In genomic region chr13:38686635-38687245, GRCh38 we compare ENCODE assay signal across 8 cellular contexts. TPM values are rescaled to one million over a fixed set of nuclear protein-coding genes. Genes with fewer than 3 reads are reported as not detected.
DNase-seq lines count a peak whose midpoint lies in the region; ATAC-seq and TF ChIP-seq lines count a peak whose summit lies in the region.

Gene FREM2 (plus strand): TSS chr13:38687077. CDS start chr13:38687345, 268 bp downstream.

- no peak within 1 kb of the TSS for H3K27ac ChIP-seq in ACC112 (ENCODE audit: low read depth, low read length)
- H3K27ac ChIP-seq in HUES64 (ENCODE audit: low read depth, low read length): peak within 1 kb of the TSS; percentile 20; the same call in 1 of the 2 replicates
- no peak within 1 kb of the TSS for H3K27ac ChIP-seq in osteoblast (ENCODE audit: low read depth, low read length)

- DNase-seq in SHP77 treated with DMSO at 0.1 percent for 48 hours (lab: John Stamatoyannopoulos, UW): peak; percentile 64
- peak; percentile 71 for DNase-seq in glomerular visceral epithelial cell (ENCODE audit: extremely low spot score)
- peak; percentile 37 for DNase-seq in osteoblast (ENCODE audit: insufficient read length, low spot score, missing footprints)

- peak within 1 kb of the TSS; percentile 38; the same call in 1 of the 2 replicates for H3K9ac ChIP-seq in HUES64 (ENCODE audit: low read depth, low read length)

- TF ChIP-seq CTCF in osteoblast (IDR thresholded peaks at IDR 0.05; ENCODE audit: extremely low read depth, low read depth, low read length): no peak

- H3K4me3 ChIP-seq in ACC112 (ENCODE audit: low read depth, low read length): peak within 1 kb of the TSS; percentile 65
- peak within 1 kb of the TSS; percentile 70 for H3K4me3 ChIP-seq in HUES64 (ENCODE audit: low read length)
- no peak within 1 kb of the TSS for H3K4me3 ChIP-seq in osteoblast (ENCODE audit: insufficient read depth, low read length)

- no peaks in the 10 kb centered on the region for H3K9me3 ChIP-seq in HUES64 (ENCODE audit: insufficient read depth, low read depth, low read length)
- H3K9me3 ChIP-seq in osteoblast (ENCODE audit: low read depth, low read length): no peaks in the 10 kb centered on the region

- H3K79me2 ChIP-seq in ACC112 (ENCODE audit: control insufficient read depth, insufficient read depth, low read length, unreplicated experiment): no peaks in the 10 kb centered on the region
- no peaks in the 10 kb centered on the region for H3K79me2 ChIP-seq in osteoblast (ENCODE audit: insufficient read depth, low read length)

- ATAC-seq in GM18907 (IDR thresholded peaks at IDR 0.05; ENCODE audit: unreplicated experiment) (no peak), HG03095 (IDR thresholded peaks at IDR 0.05; ENCODE audit: unreplicated experiment) (no peak), GM19467 (IDR thresholded peaks at IDR 0.05; ENCODE audit: unreplicated experiment) (no peak)

- H3K27me3 ChIP-seq in ACC112 (ENCODE audit: insufficient read depth, low read length): peaks cover 90% of the 10 kb centered on the region
- H3K27me3 ChIP-seq in HUES64 (ENCODE audit: insufficient read depth, low read length): peaks cover 19% of the 10 kb centered on the region
- peaks cover 18% of the 10 kb centered on the region for H3K27me3 ChIP-seq in osteoblast (ENCODE audit: insufficient read depth, low read length)

- H3K4me1 ChIP-seq in ACC112 (ENCODE audit: control insufficient read depth, insufficient read depth, low read length, unreplicated experiment): peaks cover 6% of the 10 kb centered on the region
- no peaks in the 10 kb centered on the region for H3K4me1 ChIP-seq in HUES64 (ENCODE audit: insufficient read depth, low read length)
- H3K4me1 ChIP-seq in osteoblast (ENCODE audit: insufficient read depth, low read length): no peaks in the 10 kb centered on the region

- no peaks in the 10 kb centered on the region for H3K36me3 ChIP-seq in ACC112 (ENCODE audit: insufficient read depth, low read length)
- H3K36me3 ChIP-seq in HUES64 (ENCODE audit: insufficient read depth, low read length): peaks cover 22% of the 10 kb centered on the region
- H3K36me3 ChIP-seq in osteoblast (ENCODE audit: insufficient read depth, low read length): no peaks in the 10 kb centered on the region

- peak within 1 kb of the TSS; percentile 39 for H3K4me2 ChIP-seq in osteoblast (ENCODE audit: insufficient read depth, low read length)

- H4K20me1 ChIP-seq in osteoblast (ENCODE audit: insufficient read depth, low read length): no peaks in the 10 kb centered on the region

- WGBS in HUES64: under 1% methylated on average over 35 of the region's 37 CpGs

- H2AFZ ChIP-seq in ACC112 (ENCODE audit: low read length, unreplicated experiment) (peak within 1 kb of the TSS; percentile 23), osteoblast (ENCODE audit: low read length) (no peak within 1 kb of the TSS)

RNA-seq across cellular contexts. Expression of gene FREM2, which starts in this region (rescaled TPM):
- polyA plus RNA-seq in HUES64 (2013, experiment 1 of 2): 7.1 TPM
- 8.0 TPM for polyA plus RNA-seq in HUES64 (2013, experiment 2 of 2)
- total RNA-seq in osteoblast: not detected in 2 replicates

Comparison
In these comparisons a context has a peak if more than half of its experiments do, and no peak if none do; other contexts are left out.
1. Peak in DNase-seq and H3K4me2 ChIP-seq in osteoblast; RNA of the gene not detected or under 1 TPM.